In genomic region chr6:131949909-131950766, GRCh38 we compare ENCODE assay signal across 7 cellular contexts. TPM values are rescaled to one million over a fixed set of nuclear protein-coding genes. Genes with fewer than 3 reads are reported as not detected.
DNase-seq lines count a peak whose midpoint lies in the region; ATAC-seq, FAIRE-seq and TF ChIP-seq lines count a peak whose summit lies in the region.

No MANE protein-coding gene starts in this region.

- no peak overlapping the region for H2AFZ ChIP-seq in HepG2 (ENCODE audit: low read length)
- no peak overlapping the region for H2AFZ ChIP-seq in Karpas-422 (ENCODE audit: low read length)

- ATAC-seq in HepG2 = peak; percentile 60
- peak; percentile 74 to 77 for ATAC-seq in stimulated activated naive B cell treated with anti-CD40 and anti-IgM and Interleukin-4, amounts not matched to agents 10 μg/mL and 1 μg/mL and 100 μg/mL, for 72 hours (replicated peaks)

- DNase-seq in GM04504 (ENCODE audit: low read depth) (peak; percentile 80), HuH-7 (ENCODE audit: low spot score) (peak; percentile 73), SKM-1 treated with dmso at 0.1 percent for 144 hours (lab: John Stamatoyannopoulos, UW; ENCODE audit: unreplicated experiment) (peak; percentile 25), ecto neural progenitor cell (ENCODE audit: low spot score) (peak; percentile 90), HepG2 (ENCODE audit: low spot score) (peak; percentile 75), Karpas-422 (no peak)
- DNase-seq in stimulated activated naive B cell treated with anti-CD40 and anti-IgM and Interleukin-4, amounts not matched to agents 10 μg/mL and 1 μg/mL and 100 μg/mL, for 72 hours = peak; percentile 24

- H3K4me1 ChIP-seq in HepG2 (ENCODE audit: insufficient read depth, low read length) (peaks cover 68% of the 10 kb centered on the region), Karpas-422 (ENCODE audit: low read length) (peaks cover 5% of the 10 kb centered on the region)

- POLR2A ChIA-PET in HepG2 (lab: Yijun Ruan, JAX) = interaction anchor here (0.7 to 8.1 kb wide), 16 partner anchors 9 to 268 kb away, joined by 3 to 400 read pairs (median 8); no protein-coding TSS in a partner anchor

- BruUV-seq in HepG2 (replicated peaks; lab: Mats Ljungman, UMichigan) = no TSS peak

- intact Hi-C loops in HepG2 (cut with micrococcal nuclease; ENCODE audit: unreplicated experiment) = loop anchor here (1.0 to 10.0 kb wide), 5 partner anchors 12 to 865 kb away; partner anchors contain the start of gene RPS12

- CTCF ChIA-PET in HepG2 (lab: Yijun Ruan, JAX; ENCODE audit: low intra/inter-chr PET ratio, low total read pairs) = interaction anchor here (0.7 to 2.9 kb wide), 5 partner anchors 26 to 268 kb away, joined by 3 to 21 read pairs (median 10); no protein-coding TSS in a partner anchor

- 13% methylated on average over 28 of the region's 42 CpGs for WGBS in HepG2 (ENCODE audit: low lambda C conversion rate)

- H3K9me3 Mint-ChIP-seq in stimulated activated naive B cell treated with anti-CD40 and anti-IgM and Interleukin-4, amounts not matched to agents 10 μg/mL and 1 μg/mL and 100 μg/mL, for 72 hours = no peaks in the 10 kb centered on the region

- H4K20me1 ChIP-seq in HepG2 (ENCODE audit: insufficient read depth, low read length) (peaks cover 34% of the 10 kb centered on the region), Karpas-422 (ENCODE audit: insufficient read depth, low read depth, low read length) (no peaks in the 10 kb centered on the region)

- peak; percentile 80 for TF ChIP-seq RAD21 in HepG2 (CRISPR knock-in tag; IDR thresholded peaks at IDR 0.05)

- peaks cover 23% of the 10 kb centered on the region for H3K79me2 ChIP-seq in HepG2 (ENCODE audit: insufficient read depth, low read length)
- no peaks in the 10 kb centered on the region for H3K79me2 ChIP-seq in Karpas-422 (ENCODE audit: low read length)

- peak overlapping the region; percentile 88 to 96 for H3K4me3 Mint-ChIP-seq in stimulated activated naive B cell treated with anti-CD40 and anti-IgM and Interleukin-4, amounts not matched to agents 10 μg/mL and 1 μg/mL and 100 μg/mL, for 72 hours

- peaks cover 12 to 30% of the 10 kb centered on the region in 2 donors for H3K4me1 Mint-ChIP-seq in stimulated activated naive B cell treated with anti-CD40 and anti-IgM and Interleukin-4, amounts not matched to agents 10 μg/mL and 1 μg/mL and 100 μg/mL, for 72 hours

- peak; percentile 55 to 79 for TF ChIP-seq POLR2A in HepG2 (IDR thresholded peaks at IDR 0.05; ENCODE audit: insufficient read depth in 1 of 2, low read depth in 2 of 2, low read length in 2 of 2)

- in situ Hi-C loops in HepG2 (cut with HindIII; ENCODE audit: extremely low pct_ligation_motif_present, low pct_unique_long_range_greater_than_20kb) = loop anchor here (5.0 to 10.0 kb wide), 2 partner anchors 72 to 215 kb away; no protein-coding TSS in a partner anchor

- peak overlapping the region; percentile 78 to 94 (median 93) for H3K4me3 ChIP-seq in HepG2 (replicated peaks in 1 of 3; ENCODE audit: insufficient read depth in 1 of 3, low read depth in 2 of 3, low read length in 3 of 3)
- no peak overlapping the region for H3K4me3 ChIP-seq in Karpas-422 (ENCODE audit: low read length)

- H3K9me2 ChIP-seq in Karpas-422 (replicated peaks; ENCODE audit: insufficient read depth, low read length) = no peaks in the 10 kb centered on the region

- TF ChIP-seq EP300 in HepG2 (IDR thresholded peaks at IDR 0.05; ENCODE audit: low read depth in 2 of 2, low read length in 2 of 2) = no peak
- TF ChIP-seq EP300 in HepG2 (CRISPR knock-in tag; IDR thresholded peaks at IDR 0.05; ENCODE audit: borderline replicate concordance) = no peak; the same call in 1 of the 2 replicates

- peaks cover 0 to 11% of the 10 kb centered on the region in 2 donors for H3K36me3 Mint-ChIP-seq in stimulated activated naive B cell treated with anti-CD40 and anti-IgM and Interleukin-4, amounts not matched to agents 10 μg/mL and 1 μg/mL and 100 μg/mL, for 72 hours

- H3K9ac ChIP-seq in HepG2 (ENCODE audit: insufficient read depth, low read depth, low read length) (peak overlapping the region; percentile 95), Karpas-422 (ENCODE audit: low read length) (no peak overlapping the region)

- H3K27me3 ChIP-seq in HepG2 (ENCODE audit: control insufficient read depth in 1 of 2, insufficient read depth in 2 of 2, low read length in 2 of 2) = peaks cover 0 to 3% of the 10 kb centered on the region in 2 experiments; a peak in 1 of 5 replicates
- H3K27me3 ChIP-seq in Karpas-422 (ENCODE audit: low read length) = no peaks in the 10 kb centered on the region

- FAIRE-seq in HepG2 (lab: Jason Lieb, UNC) = no peak

- H3K27ac Mint-ChIP-seq in stimulated activated naive B cell treated with anti-CD40 and anti-IgM and Interleukin-4, amounts not matched to agents 10 μg/mL and 1 μg/mL and 100 μg/mL, for 72 hours = peak overlapping the region; percentile 84

- no peaks in the 10 kb centered on the region for H3K9me3 ChIP-seq in HepG2 (ENCODE audit: low read length)
- no peaks in the 10 kb centered on the region for H3K9me3 ChIP-seq in Karpas-422 (ENCODE audit: low read length)

- H3K27ac ChIP-seq in HepG2 (ENCODE audit: extremely low read length, insufficient read depth, low read length) (peak overlapping the region; percentile 83), Karpas-422 (ENCODE audit: low read length) (no peak overlapping the region)

- peak overlapping the region; percentile 91 for H3K4me2 ChIP-seq in HepG2 (ENCODE audit: low read depth, low read length)
- no peak overlapping the region for H3K4me2 ChIP-seq in Karpas-422 (ENCODE audit: low read depth, low read length, poor library complexity, severe bottlenecking)

- H3K36me3 ChIP-seq in HepG2 (replicated peaks in 1 of 2; ENCODE audit: control insufficient read depth in 1 of 2, insufficient read depth in 2 of 2, low read length in 2 of 2) (peaks cover 8 to 20% of the 10 kb centered on the region in 2 experiments), Karpas-422 (ENCODE audit: insufficient read depth, low read length) (no peaks in the 10 kb centered on the region)

- peak; percentile 83 for TF ChIP-seq CTCF in HepG2 (CRISPR knock-in tag; IDR thresholded peaks at IDR 0.05)

- peaks cover 14 to 27% of the 10 kb centered on the region in 2 donors for H3K27me3 Mint-ChIP-seq in stimulated activated naive B cell treated with anti-CD40 and anti-IgM and Interleukin-4, amounts not matched to agents 10 μg/mL and 1 μg/mL and 100 μg/mL, for 72 hours

TF ChIP-seq in HepG2, 621 proteins besides CTCF, POLR2A, EP300 and RAD21 (continues in another document):
- TF ChIP-seq IRF1 (CRISPR knock-in tag; IDR thresholded peaks at IDR 0.05; ENCODE audit: low read depth) (0 out of 2 replicates have a peak, but pooled peaks have one; percentile 45), SMYD3 (CRISPR knock-in tag; IDR thresholded peaks at IDR 0.05) (peak; percentile 66; the same call in 1 of the 2 replicates), EED (CRISPR knock-in tag; IDR thresholded peaks at IDR 0.05) (peak; percentile 91), ZNF784 (CRISPR knock-in tag; IDR thresholded peaks at IDR 0.05; ENCODE audit: borderline replicate concordance) (no peak; the same call in 1 of the 2 replicates), JUN (CRISPR knock-in tag; IDR thresholded peaks at IDR 0.05) (no peak), TMF1 (CRISPR knock-in tag; IDR thresholded peaks at IDR 0.05; ENCODE audit: low read depth) (no peak)

RNA-seq across cellular contexts. Expression of gene CCN2, which starts 1.0 kb away (rescaled TPM):
- total RNA-seq in HepG2 (2016; rRNA removed; fragmentation: Illumina TruSeq; extraction: Trizol) = 29.6 and 34.7 TPM in 2 replicates
- total RNA-seq in HepG2 (2016; cell fraction: cytosol; rRNA removed; fragmentation: Illumina TruSeq; extraction: Trizol; ENCODE audit: low read depth) = 7.2 and 7.8 TPM in 2 replicates
- 27.0 and 36.5 TPM in 2 replicates for total RNA-seq in HepG2 (2016; cell fraction: insoluble cytoplasmic fraction; rRNA removed; fragmentation: Illumina TruSeq; extraction: Trizol)
- 29.3 and 34.9 TPM in 2 replicates for total RNA-seq in HepG2 (2016; cell fraction: membrane; rRNA removed; fragmentation: Illumina TruSeq; extraction: Trizol)
- 91.2 and 104 TPM in 2 replicates for total RNA-seq in HepG2 (2016; cell fraction: nucleus; rRNA removed; fragmentation: Illumina TruSeq; extraction: Trizol)
- 316 and 375 TPM in 2 replicates for polyA plus RNA-seq in HepG2 (2011; rRNA removed)
- polyA plus RNA-seq in HepG2 (2011; cell fraction: cytosol; rRNA removed) = 191 and 283 TPM in 2 replicates
- polyA plus RNA-seq in HepG2 (2011; cell fraction: nucleus; rRNA removed) = 458 and 601 TPM in 2 replicates
- 765 and 789 TPM in 2 replicates for polyA plus RNA-seq in HepG2 (2012)
- 7.8 and 8.0 TPM in 2 replicates for polyA plus RNA-seq in HepG2 (2016; cell fraction: cytosol; fragmentation: Illumina TruSeq; extraction: Trizol; ENCODE audit: low read depth)
- polyA plus RNA-seq in HepG2 (2016; cell fraction: insoluble cytoplasmic fraction; fragmentation: Illumina TruSeq; extraction: Trizol; ENCODE audit: low read depth) = 36.0 and 46.4 TPM in 2 replicates
- polyA plus RNA-seq in HepG2 (2016; cell fraction: membrane; fragmentation: Illumina TruSeq; extraction: Trizol; ENCODE audit: low read depth) = 18.5 and 20.3 TPM in 2 replicates
- 252 and 258 TPM in 2 replicates for polyA plus RNA-seq in HepG2 (2016; cell fraction: nucleus; fragmentation: Illumina TruSeq; extraction: Trizol; ENCODE audit: insufficient read depth, low read depth)
- polyA minus RNA-seq in HepG2 (2011; rRNA and poly(A)+ RNA removed; ENCODE audit: low replicate concordance) = 0.21 and 276 TPM in 2 replicates
- polyA minus RNA-seq in HepG2 (2011; cell fraction: cytosol; rRNA and poly(A)+ RNA removed) = 404 and 475 TPM in 2 replicates
- 171 and 228 TPM in 2 replicates for polyA minus RNA-seq in HepG2 (2011; cell fraction: nucleus; rRNA and poly(A)+ RNA removed)
- total RNA-seq in Karpas-422 (2014; rRNA removed; shearing (Covaris generic); ENCODE audit: low replicate concordance) = not detected in 2 replicates
